Comparison of ENCODE assay signal across 8 cellular contexts in the genomic region with DNA sequence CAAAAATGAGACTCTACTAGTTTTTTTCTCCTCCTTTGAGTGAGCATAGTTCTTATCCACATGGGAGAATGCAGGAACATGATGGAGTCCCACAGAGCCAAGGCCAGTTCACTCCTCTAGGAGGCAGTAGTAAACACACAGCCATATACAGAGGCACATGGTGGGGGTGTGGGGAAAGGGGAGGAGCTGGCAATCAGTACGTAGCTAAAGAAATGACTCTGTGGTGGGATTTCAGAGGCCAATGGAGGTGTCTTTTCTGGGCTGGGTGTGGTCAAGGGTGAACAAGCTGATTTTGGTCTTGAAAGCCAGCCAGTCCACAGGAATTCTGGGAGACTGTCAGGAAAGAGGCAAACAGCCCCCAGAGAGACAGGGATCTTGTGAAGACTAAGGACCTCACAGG. TPM values are rescaled to one million over a fixed set of nuclear protein-coding genes. Genes with fewer than 3 reads are reported as not detected.
DNase-seq lines count a peak whose midpoint lies in the region; ATAC-seq and TF ChIP-seq lines count a peak whose summit lies in the region.

No MANE protein-coding gene starts in this region.

- 0 to 9% methylated on average over 1 of the region's 1 CpG for WGBS in tibial nerve, 2 donors

- no peak overlapping the region for H3K4me3 Mint-ChIP-seq in activated naive CD4-positive, alpha-beta T cell treated with anti-CD3 and anti-CD28 coated beads, Interleukin-2, amount 10 ng/mL, durations not matched to agents 7 days and 5 days

- H3K9me3 ChIP-seq in tibial nerve, result no peaks in the 10 kb centered on the region

- in situ Hi-C loops in SK-MEL-5 (cut with HindIII; ENCODE audit: low pct_unique_long_range_greater_than_20kb, low sequenced_read_pairs), result loop anchor here (25.0 kb wide), 1 partner anchor 150 kb away; no protein-coding TSS in a partner anchor

- H3K27me3 Mint-ChIP-seq in activated naive CD4-positive, alpha-beta T cell treated with anti-CD3 and anti-CD28 coated beads, Interleukin-2, amount 10 ng/mL, durations not matched to agents 7 days and 5 days, result peaks cover 13% of the 10 kb centered on the region

- no peak for TF ChIP-seq POLR2A in tibial nerve (IDR thresholded peaks at IDR 0.05)

- peak; percentile 71 for DNase-seq in HT-29 (ENCODE audit: low spot score)
- peak; percentile 97 for DNase-seq in SK-MEL-5 (ENCODE audit: low read depth, low spot score)
- peak; percentile 81 for DNase-seq in activated naive CD4-positive, alpha-beta T cell treated with anti-CD3 and anti-CD28 coated beads, Interleukin-2, amount 10 ng/mL, durations not matched to agents 7 days and 5 days
- DNase-seq in inferior parietal cortex (ENCODE audit: extremely low spot score), result peak; percentile 17
- peak; percentile 77 for DNase-seq in stimulated activated CD8-positive, alpha-beta memory T cell treated with anti-CD3 and anti-CD28 coated beads, Interleukin-4, amount 100 ng/mL, for 48 hours
- DNase-seq in tibial nerve (ENCODE audit: low spot score in 2 of 2), result no peak

- H3K4me1 Mint-ChIP-seq in activated naive CD4-positive, alpha-beta T cell treated with anti-CD3 and anti-CD28 coated beads, Interleukin-2, amount 10 ng/mL, durations not matched to agents 7 days and 5 days, result peaks cover 8% of the 10 kb centered on the region

- no peak for TF ChIP-seq EP300 in tibial nerve (IDR thresholded peaks at IDR 0.05)

- no peaks in the 10 kb centered on the region for H3K36me3 Mint-ChIP-seq in activated naive CD4-positive, alpha-beta T cell treated with anti-CD3 and anti-CD28 coated beads, Interleukin-2, amount 10 ng/mL, durations not matched to agents 7 days and 5 days

- no peaks in the 10 kb centered on the region for H3K27me3 ChIP-seq in tibial nerve

- no peak for ATAC-seq in HG02588 (IDR thresholded peaks at IDR 0.05; ENCODE audit: unreplicated experiment)

- peak; percentile 80 for TF ChIP-seq CTCF in GM12873 (IDR thresholded peaks at IDR 0.05; ENCODE audit: insufficient read depth, low read depth, low read length, missing control alignments)
- no peak for TF ChIP-seq CTCF in tibial nerve (IDR thresholded peaks at IDR 0.05)

- no peak overlapping the region for H3K27ac ChIP-seq in tibial nerve

- H3K4me1 ChIP-seq in tibial nerve, result no peaks in the 10 kb centered on the region

- no peak overlapping the region for H3K4me3 ChIP-seq in tibial nerve

- H3K36me3 ChIP-seq in tibial nerve, result no peaks in the 10 kb centered on the region

- H3K9me3 Mint-ChIP-seq in activated naive CD4-positive, alpha-beta T cell treated with anti-CD3 and anti-CD28 coated beads, Interleukin-2, amount 10 ng/mL, durations not matched to agents 7 days and 5 days, result no peaks in the 10 kb centered on the region

- CTCF ChIA-PET in activated naive CD4-positive, alpha-beta T cell treated with anti-CD3 and anti-CD28 coated beads, Interleukin-2, amount 10 ng/mL, durations not matched to agents 7 days and 5 days (lab: Charles Lee), result interaction anchor here (0.5 to 1.8 kb wide), 24 partner anchors 9 to 478 kb away, joined by 3 to 9 read pairs (median 3); a partner anchor contains a TSS

- no peak overlapping the region for H3K27ac Mint-ChIP-seq in activated naive CD4-positive, alpha-beta T cell treated with anti-CD3 and anti-CD28 coated beads, Interleukin-2, amount 10 ng/mL, durations not matched to agents 7 days and 5 days

RNA-seq across cellular contexts. Expression of a gene that starts 6.6 kb away (rescaled TPM):
- 233 and 329 TPM in 2 replicates for total RNA-seq in HT-29 (2014; rRNA removed; shearing (Covaris generic))
- total RNA-seq in SK-MEL-5 (2014; rRNA removed; shearing (Covaris generic)), result 283 TPM in 2 replicates
- 262 and 312 TPM in 2 replicates for polyA plus RNA-seq in SK-MEL-5 (2015; cell fraction: cytosol; rRNA removed)
- 42.8 and 62.8 TPM in 2 replicates for polyA plus RNA-seq in SK-MEL-5 (2015; cell fraction: nucleus; rRNA removed)
- total RNA-seq in tibial nerve, result 100 to 1,000 TPM in 1 of 4 donors, 10 to 100 TPM in 3; 69.9 to 140 (median 84.3) TPM

Comparison
In these comparisons a context has a peak if more than half of its experiments do, and no peak if none do; other contexts are left out.
1. DNase-seq: peak in HT-29 (single experiment), SK-MEL-5 (single experiment), activated naive CD4-positive, alpha-beta T cell treated with anti-CD3 and anti-CD28 coated beads, Interleukin-2, amount 10 ng/mL, durations not matched to agents 7 days and 5 days (single experiment), inferior parietal cortex (single experiment) and stimulated activated CD8-positive, alpha-beta memory T cell treated with anti-CD3 and anti-CD28 coated beads, Interleukin-4, amount 100 ng/mL, for 48 hours (single experiment); none in tibial nerve (0 of 2).